In genomic region chr7:31633894-31634494, GRCh38 we compare ENCODE assay signal across 8 cellular contexts. TPM values are rescaled to one million over a fixed set of nuclear protein-coding genes. Genes with fewer than 3 reads are reported as not detected.
DNase-seq lines count a peak whose midpoint lies in the region; ATAC-seq and TF ChIP-seq lines count a peak whose summit lies in the region.

No MANE protein-coding gene starts in this region.

- H3K4me3 Mint-ChIP-seq in nephron, result no peak overlapping the region
- H3K4me3 Mint-ChIP-seq in T-cell, result no peak overlapping the region

- H3K27ac ChIP-seq in DND-41 (ENCODE audit: low read length) (no peak overlapping the region), Panc1 (ENCODE audit: low read length) (no peak overlapping the region)

- no peaks in the 10 kb centered on the region for H3K79me2 ChIP-seq in DND-41 (ENCODE audit: insufficient read depth, low read length)

- no peaks in the 10 kb centered on the region for H3K4me1 ChIP-seq in DND-41 (ENCODE audit: insufficient read depth, low read length)
- no peaks in the 10 kb centered on the region for H3K4me1 ChIP-seq in Panc1 (ENCODE audit: control insufficient read depth, insufficient read depth, low read length)

- CTCF ChIA-PET in Panc1 (lab: Charles Lee), result interaction anchor here (2.6 kb wide), 1 partner anchor 499 kb away, joined by 9 read pairs; no protein-coding TSS in a partner anchor
- CTCF ChIA-PET in T-cell (lab: Charles Lee), result interaction anchor here in 1 of 2 donors (0.6 kb wide), 1 partner anchor 39 kb away, joined by 4 read pairs; no protein-coding TSS in a partner anchor

- H3K27me3 Mint-ChIP-seq in nephron (ENCODE audit: low read depth) (no peaks in the 10 kb centered on the region), T-cell (no peaks in the 10 kb centered on the region)

- H3K4me3 ChIP-seq in DND-41 (ENCODE audit: low read depth in 1 of 2, low read length in 2 of 2) (no peak overlapping the region), Panc1 (ENCODE audit: low read depth in 2 of 2, low read length in 2 of 2) (no peak overlapping the region)

- POLR2A ChIA-PET in Panc1 (lab: Charles Lee) (no interaction called here), T-cell (lab: Charles Lee) (no interaction called here)

- H3K4me1 Mint-ChIP-seq in nephron (peaks cover 5% of the 10 kb centered on the region), T-cell (no peaks in the 10 kb centered on the region)

- H3K36me3 ChIP-seq in DND-41 (ENCODE audit: insufficient read depth, low read length) (no peaks in the 10 kb centered on the region), Panc1 (ENCODE audit: control insufficient read depth, insufficient read depth, low read length) (no peaks in the 10 kb centered on the region)

- H3K27ac Mint-ChIP-seq in nephron (no peak overlapping the region), T-cell (no peak overlapping the region)

- ATAC-seq in DND-41 (ENCODE audit: insufficient read depth, low read depth), result peak; percentile 53; the same call in 1 of the 3 replicates
- ATAC-seq in Panc1, result peak; percentile 96
- no peak for ATAC-seq in T-cell (replicated peaks in 1 of 4)

- peak; percentile 19 for DNase-seq in DND-41
- DNase-seq in Panc1 (ENCODE audit: low read depth, low spot score), result peak; percentile 54
- DNase-seq in erythroblast (lab: John Stamatoyannopoulos, UW), result peak; percentile 5 to 43
- DNase-seq in stimulated activated CD4-positive, alpha-beta T cell treated with anti-CD3 and anti-CD28 coated beads, Interleukin-4, amount 100 ng/mL, for 1 hour, result no peak
- DNase-seq in posterior vena cava (ENCODE audit: low spot score), result no peak
- DNase-seq in T-cell, result no peak

- intact Hi-C loops in Panc1 (cut with micrococcal nuclease; ENCODE audit: unreplicated experiment) (loop anchor here (2.0 kb wide), 3 partner anchors 191 to 499 kb away; no protein-coding TSS in a partner anchor), posterior vena cava (cut with DNase I) (loop anchor here (10.0 kb wide), 3 partner anchors 179 to 499 kb away; no protein-coding TSS in a partner anchor)

- no peak overlapping the region for H3K9ac ChIP-seq in DND-41 (ENCODE audit: low read depth, low read length)

- no TSS peak for BruUV-seq in Panc1 (replicated peaks; lab: Mats Ljungman, UMichigan)

- no peak for TF ChIP-seq POLR2A in erythroblast (IDR thresholded peaks at IDR 0.05; ENCODE audit: low read length)

- H3K36me3 Mint-ChIP-seq in nephron (ENCODE audit: low read depth) (no peaks in the 10 kb centered on the region), T-cell (no peaks in the 10 kb centered on the region)

- no peaks in the 10 kb centered on the region for H3K9me3 ChIP-seq in DND-41 (ENCODE audit: insufficient read depth, low read length, severe bottlenecking)
- H3K9me3 ChIP-seq in Panc1 (ENCODE audit: control insufficient read depth, insufficient read depth, low read depth, low read length), result no peaks in the 10 kb centered on the region

- H3K4me2 ChIP-seq in DND-41 (ENCODE audit: insufficient read depth, low read length), result no peak overlapping the region

- H4K20me1 ChIP-seq in DND-41 (ENCODE audit: insufficient read depth, low read length), result no peaks in the 10 kb centered on the region

- no peak overlapping the region for H2AFZ ChIP-seq in DND-41 (ENCODE audit: low read depth, low read length)

- H3K9me3 Mint-ChIP-seq in nephron (no peaks in the 10 kb centered on the region), T-cell (no peaks in the 10 kb centered on the region)

- in situ Hi-C loops in Panc1 (cut with HindIII; ENCODE audit: low pct_unique_long_range_greater_than_20kb, low sequenced_read_pairs), result no loop called here

- TF ChIP-seq CTCF in DND-41 (IDR thresholded peaks at IDR 0.05; ENCODE audit: borderline replicate concordance, extremely low read depth, low read length, poor library complexity, severe bottlenecking) (peak; percentile 71), LNCAP (IDR thresholded peaks at IDR 0.05) (peak; percentile 63), Panc1 (IDR thresholded peaks at IDR 0.05) (peak; percentile 84), nephron (IDR thresholded peaks at IDR 0.05; ENCODE audit: unreplicated experiment in 3 of 3) (peak; percentile 81 to 87 (median 82))

- H3K27me3 ChIP-seq in DND-41 (ENCODE audit: insufficient read depth, low read length, poor library complexity), result no peaks in the 10 kb centered on the region
- no peaks in the 10 kb centered on the region for H3K27me3 ChIP-seq in Panc1 (ENCODE audit: control insufficient read depth, insufficient read depth, low read length)

RNA-seq across cellular contexts. Expression of gene PPP1R17, which starts 53.0 kb away (rescaled TPM):
- total RNA-seq in Panc1 (2021; ENCODE audit: unreplicated experiment) (not detected), posterior vena cava (not detected), T-cell (not detected)
- not detected for polyA plus RNA-seq in Panc1 (2012; ENCODE audit: insufficient read length)

Comparison
In these comparisons a context has a peak if more than half of its experiments do, and no peak if none do; other contexts are left out.
1. ATAC-seq: peak in DND-41 (single experiment) and Panc1 (single experiment); none in T-cell (0 of 4).
2. DNase-seq: peak in DND-41 (single experiment), Panc1 (single experiment) and erythroblast (2 of 2); none in stimulated activated CD4-positive, alpha-beta T cell treated with anti-CD3 and anti-CD28 coated beads, Interleukin-4, amount 100 ng/mL, for 1 hour (single experiment), posterior vena cava (single experiment) and T-cell (0 of 34).
3. Peak in every context shown above with its lines, with median percentiles within 50 percentile points of each other: CTCF ChIP-seq.